34 cellular contexts compared by ENCODE assay signal in the genomic region with DNA sequence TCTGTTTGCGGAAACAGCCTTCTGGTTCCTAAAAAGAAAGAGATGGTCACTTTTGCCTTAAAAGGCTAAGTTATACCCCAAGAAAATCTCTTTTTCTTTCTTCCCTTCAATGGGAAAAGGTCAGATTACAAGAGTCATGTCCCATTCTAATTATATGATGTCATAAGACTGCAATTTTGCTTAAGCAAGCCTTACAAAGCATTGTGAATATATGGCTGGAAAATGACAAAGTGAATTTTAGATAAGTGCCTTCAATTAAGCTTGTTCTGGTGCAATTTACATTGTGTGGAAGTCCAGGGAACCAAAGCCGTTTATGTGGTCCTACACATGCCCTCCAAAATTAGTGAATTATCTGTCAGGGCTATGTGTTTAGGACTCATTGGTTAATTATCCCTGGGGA. TPM values are rescaled to one million over a fixed set of nuclear protein-coding genes. Genes with fewer than 3 reads are reported as not detected.
DNase-seq lines count a peak whose midpoint lies in the region; ATAC-seq, FAIRE-seq and TF ChIP-seq lines count a peak whose summit lies in the region.
"Had no signal": no experiment of that assay in that cellular context is flagged by ENCODE, and none has a peak within 500 bp of the region (broad histone marks: within the 10 kb centered on the region; RNA-seq: fewer than 3 reads in every experiment).

No MANE protein-coding gene starts in this region.

- no peaks in the 10 kb centered on the region for H3K36me3 Mint-ChIP-seq in CD4-positive, alpha-beta T cell (ENCODE audit: low read depth)
- H3K36me3 Mint-ChIP-seq: activated naive CD4-positive, alpha-beta T cell treated with anti-CD3 and anti-CD28 coated beads, Interleukin-2, amount 10 ng/mL, durations not matched to agents 7 days and 5 days; stimulated activated memory B cell treated with anti-CD40 and anti-IgM and Interleukin-4, amounts not matched to agents 10 μg/mL and 1 μg/mL and 100 μg/mL, for 72 hours had no signal

- TF ChIP-seq CTCF in HepG2 (CRISPR knock-in tag; IDR thresholded peaks at IDR 0.05) (no peak), right lobe of liver (IDR thresholded peaks at IDR 0.05) (no peak)
- no peak for TF ChIP-seq CTCF in CD4-positive, alpha-beta T cell (IDR thresholded peaks at IDR 0.05)

- intact Hi-C loops in HepG2 (cut with micrococcal nuclease; ENCODE audit: unreplicated experiment) (no loop called here), right lobe of liver (cut with DNase I) (no loop called here)
- intact Hi-C loops in CD4-positive, alpha-beta T cell (cut with DNase I, micrococcal nuclease), result no loop called here

- no peak overlapping the region for H3K9ac ChIP-seq in HepG2 (ENCODE audit: insufficient read depth, low read depth, low read length)
- H3K9ac ChIP-seq: BLaER1 had no signal

- no peaks in the 10 kb centered on the region for H3K36me3 ChIP-seq in HepG2 (replicated peaks in 1 of 2; ENCODE audit: control insufficient read depth in 1 of 2, insufficient read depth in 2 of 2, low read length in 2 of 2)
- H3K36me3 ChIP-seq in right lobe of liver, result no peaks in the 10 kb centered on the region
- H3K36me3 ChIP-seq: BLaER1, HAP-1, pancreas, upper lobe of right lung had no signal

- ATAC-seq in HepG2, result no peak
- no peak for ATAC-seq in right lobe of liver
- ATAC-seq in CD4-positive, alpha-beta T cell (ENCODE audit: poor library complexity), result no peak
- no peak for ATAC-seq in GM21360 (IDR thresholded peaks at IDR 0.05; ENCODE audit: unreplicated experiment)
- ATAC-seq: activated T-cell treated with anti-CD3 and anti-CD28 coated beads, Interleukin-2, amount 50 U/mL, for 72 hours; mucosa of descending colon; pancreas; stimulated activated memory B cell treated with anti-CD40 and anti-IgM and Interleukin-4, amounts not matched to agents 10 μg/mL and 1 μg/mL and 100 μg/mL, for 72 hours; upper lobe of right lung had no signal

- H4K20me1 ChIP-seq in HepG2 (ENCODE audit: insufficient read depth, low read length), result no peaks in the 10 kb centered on the region
- H4K20me1 ChIP-seq: BLaER1 had no signal

- H3K79me2 ChIP-seq in HepG2 (ENCODE audit: insufficient read depth, low read length), result no peaks in the 10 kb centered on the region

- H3K4me3 Mint-ChIP-seq in CD4-positive, alpha-beta T cell, result no peak overlapping the region
- H3K4me3 Mint-ChIP-seq: activated CD4-positive, alpha-beta T cell treated with anti-CD3 and anti-CD28 coated beads, Interleukin-2, amount 10 ng/mL, durations not matched to agents 7 days and 5 days; activated naive CD4-positive, alpha-beta T cell treated with anti-CD3 and anti-CD28 coated beads, Interleukin-2, amount 10 ng/mL, durations not matched to agents 7 days and 5 days; activated T-cell treated with anti-CD3 and anti-CD28 coated beads, Interleukin-2, amount 50 U/mL, for 72 hours; IgD-negative memory B cell; nephron; stimulated activated memory B cell treated with anti-CD40 and anti-IgM and Interleukin-4, amounts not matched to agents 10 μg/mL and 1 μg/mL and 100 μg/mL, for 72 hours had no signal

- DNase-seq in HepG2 (ENCODE audit: low spot score) (no peak), right lobe of liver (no peak), OCI-M1 (lab: John Stamatoyannopoulos, UW) (peak; percentile 14), fibroblast of gingiva (ENCODE audit: low read depth) (peak; percentile 9), NCI-H1048 (lab: John Stamatoyannopoulos, UW) (no peak), NCI-H2029 treated with DMSO at 0.1 percent for 48 hours (lab: John Stamatoyannopoulos, UW) (no peak)
- no peak for DNase-seq in CD4-positive, alpha-beta T cell
- DNase-seq: activated CD4-positive, alpha-beta T cell treated with anti-CD3 and anti-CD28 coated beads, Interleukin-2, amount 10 ng/mL, durations not matched to agents 7 days and 5 days; activated naive CD4-positive, alpha-beta T cell treated with anti-CD3 and anti-CD28 coated beads, Interleukin-2, amount 10 ng/mL, durations not matched to agents 7 days and 5 days; activated T-cell treated with anti-CD3 and anti-CD28 coated beads, Interleukin-2, amount 50 U/mL, for 72 hours; aorta; cerebellar nuclear complex; DND-41; effector CD8-positive, alpha-beta T cell; glutamatergic neuron; kidney; mucosa of descending colon; NCI-H2171; NCI-H524 treated with DMSO at 0.1 percent for 48 hours; pancreas; stimulated activated CD4-positive, alpha-beta T cell treated with anti-CD3 and anti-CD28 coated beads, Interleukin-4, amount 100 ng/mL, for 1 hour; T-helper 2 cell; upper lobe of right lung had no signal

- H3K4me3 ChIP-seq in HepG2 (replicated peaks in 1 of 3; ENCODE audit: insufficient read depth in 1 of 3, low read depth in 2 of 3, low read length in 3 of 3), result no peak overlapping the region
- H3K4me3 ChIP-seq in right lobe of liver, result no peak overlapping the region
- H3K4me3 ChIP-seq: BLaER1, HAP-1, mucosa of descending colon, pancreas, SK-N-MC, upper lobe of right lung had no signal

- TF ChIP-seq EP300 in HepG2 (IDR thresholded peaks at IDR 0.05; ENCODE audit: low read depth in 2 of 2, low read length in 2 of 2), result no peak
- no peak for TF ChIP-seq EP300 in HepG2 (CRISPR knock-in tag; IDR thresholded peaks at IDR 0.05; ENCODE audit: borderline replicate concordance)

- TF ChIP-seq RAD21 in HepG2 (CRISPR knock-in tag; IDR thresholded peaks at IDR 0.05), result no peak

- in situ Hi-C loops in HepG2 (cut with HindIII; ENCODE audit: extremely low pct_ligation_motif_present, low pct_unique_long_range_greater_than_20kb), result no loop called here

- POLR2A ChIA-PET in HepG2 (lab: Yijun Ruan, JAX), result no interaction called here
- POLR2A ChIA-PET in CD4-positive, alpha-beta T cell (lab: Charles Lee), result no interaction called here

- H3K27ac Mint-ChIP-seq in CD4-positive, alpha-beta T cell, result no peak overlapping the region
- H3K27ac Mint-ChIP-seq: activated CD4-positive, alpha-beta T cell treated with anti-CD3 and anti-CD28 coated beads, Interleukin-2, amount 10 ng/mL, durations not matched to agents 7 days and 5 days; activated naive CD4-positive, alpha-beta T cell treated with anti-CD3 and anti-CD28 coated beads, Interleukin-2, amount 10 ng/mL, durations not matched to agents 7 days and 5 days; activated T-cell treated with anti-CD3 and anti-CD28 coated beads, Interleukin-2, amount 50 U/mL, for 72 hours; IgD-negative memory B cell; nephron; stimulated activated memory B cell treated with anti-CD40 and anti-IgM and Interleukin-4, amounts not matched to agents 10 μg/mL and 1 μg/mL and 100 μg/mL, for 72 hours had no signal

- H3K4me2 ChIP-seq in HepG2 (ENCODE audit: low read depth, low read length), result no peak overlapping the region
- H3K4me2 ChIP-seq: BLaER1 had no signal

- H3K4me1 ChIP-seq in HepG2 (ENCODE audit: insufficient read depth, low read length) (peaks cover 7% of the 10 kb centered on the region; the same call in 1 of the 2 replicates), right lobe of liver (no peaks in the 10 kb centered on the region)
- H3K4me1 ChIP-seq: BLaER1, HAP-1, pancreas, upper lobe of right lung had no signal

- H3K27me3 ChIP-seq in HepG2 (ENCODE audit: control insufficient read depth in 1 of 2, insufficient read depth in 2 of 2, low read length in 2 of 2), result peaks cover 0 to 4% of the 10 kb centered on the region in 2 experiments; a peak in 2 of 5 replicates
- no peaks in the 10 kb centered on the region for H3K27me3 ChIP-seq in right lobe of liver
- H3K27me3 ChIP-seq in CD4-positive, alpha-beta T cell (ENCODE audit: control insufficient read depth, insufficient read depth, low read length), result peaks cover 4% of the 10 kb centered on the region
- H3K27me3 ChIP-seq: BLaER1, upper lobe of right lung had no signal

- WGBS in HepG2 (ENCODE audit: low lambda C conversion rate), result 50% methylated on average over 2 of the region's 2 CpGs
- 49% methylated on average over 2 of the region's 2 CpGs for WGBS in right lobe of liver (ENCODE audit: insufficient coverage, low coverage, low lambda C conversion rate, missing lambda C conversion rate)

- FAIRE-seq in HepG2 (lab: Jason Lieb, UNC), result no peak
- FAIRE-seq: GM12892, kidney, pancreas had no signal

- TF ChIP-seq POLR2A in HepG2 (IDR thresholded peaks at IDR 0.05; ENCODE audit: insufficient read depth in 1 of 2, low read depth in 2 of 2, low read length in 2 of 2) (no peak), right lobe of liver (IDR thresholded peaks at IDR 0.05) (no peak)

- H3K4me1 Mint-ChIP-seq in CD4-positive, alpha-beta T cell (ENCODE audit: low read depth), result no peaks in the 10 kb centered on the region
- H3K4me1 Mint-ChIP-seq: activated CD4-positive, alpha-beta T cell treated with anti-CD3 and anti-CD28 coated beads, Interleukin-2, amount 10 ng/mL, durations not matched to agents 7 days and 5 days; activated naive CD4-positive, alpha-beta T cell treated with anti-CD3 and anti-CD28 coated beads, Interleukin-2, amount 10 ng/mL, durations not matched to agents 7 days and 5 days; IgD-negative memory B cell; nephron had no signal

- H3K9me3 ChIP-seq in HepG2 (ENCODE audit: low read length) (no peaks in the 10 kb centered on the region), right lobe of liver (no peaks in the 10 kb centered on the region)
- H3K9me3 ChIP-seq in CD4-positive, alpha-beta T cell (ENCODE audit: control insufficient read depth, low read length), result no peaks in the 10 kb centered on the region
- H3K9me3 ChIP-seq: BLaER1, HAP-1, mucosa of descending colon, pancreas, upper lobe of right lung had no signal

- H3K27ac ChIP-seq in HepG2 (ENCODE audit: extremely low read length, insufficient read depth, low read length), result no peak overlapping the region
- no peak overlapping the region for H3K27ac ChIP-seq in right lobe of liver
- H3K27ac ChIP-seq in CD4-positive, alpha-beta T cell (ENCODE audit: low read depth, low read length), result no peak overlapping the region
- H3K27ac ChIP-seq: BLaER1, HL-60, pancreas, SK-N-MC, upper lobe of right lung had no signal

- BruUV-seq in HepG2 (replicated peaks; lab: Mats Ljungman, UMichigan), result no TSS peak

- H3K9me3 Mint-ChIP-seq in CD4-positive, alpha-beta T cell, result no peaks in the 10 kb centered on the region
- H3K9me3 Mint-ChIP-seq: activated CD4-positive, alpha-beta T cell treated with anti-CD3 and anti-CD28 coated beads, Interleukin-2, amount 10 ng/mL, durations not matched to agents 7 days and 5 days; activated naive CD4-positive, alpha-beta T cell treated with anti-CD3 and anti-CD28 coated beads, Interleukin-2, amount 10 ng/mL, durations not matched to agents 7 days and 5 days; activated T-cell treated with anti-CD3 and anti-CD28 coated beads, Interleukin-2, amount 50 U/mL, for 72 hours; IgD-negative memory B cell; stimulated activated memory B cell treated with anti-CD40 and anti-IgM and Interleukin-4, amounts not matched to agents 10 μg/mL and 1 μg/mL and 100 μg/mL, for 72 hours had no signal

- no peak overlapping the region for H2AFZ ChIP-seq in HepG2 (ENCODE audit: low read length)

- CTCF ChIA-PET in HepG2 (lab: Yijun Ruan, JAX; ENCODE audit: low intra/inter-chr PET ratio, low total read pairs), result no interaction called here
- CTCF ChIA-PET in CD4-positive, alpha-beta T cell (lab: Charles Lee), result no interaction called here

- H3K27me3 Mint-ChIP-seq in CD4-positive, alpha-beta T cell, result peaks cover 19% of the 10 kb centered on the region
- H3K27me3 Mint-ChIP-seq: stimulated activated memory B cell treated with anti-CD40 and anti-IgM and Interleukin-4, amounts not matched to agents 10 μg/mL and 1 μg/mL and 100 μg/mL, for 72 hours had no signal

RNA-seq across cellular contexts. Expression of a gene that starts 7.6 kb away (rescaled TPM):
- total RNA-seq in HepG2 (2016; rRNA removed; fragmentation: Illumina TruSeq; extraction: Trizol) (not detected in 2 replicates), right lobe of liver (10 to 100 TPM in 1 of 6 experiments, 1 to 10 TPM in 5; 4.0 to 15.4 (median 6.0) TPM)
- total RNA-seq in HepG2 (2016; cell fraction: cytosol; rRNA removed; fragmentation: Illumina TruSeq; extraction: Trizol; ENCODE audit: low read depth), result not detected in 2 replicates
- total RNA-seq in HepG2 (2016; cell fraction: insoluble cytoplasmic fraction; rRNA removed; fragmentation: Illumina TruSeq; extraction: Trizol), result not detected in 2 replicates
- not detected in 2 replicates for total RNA-seq in HepG2 (2016; cell fraction: membrane; rRNA removed; fragmentation: Illumina TruSeq; extraction: Trizol)
- total RNA-seq in HepG2 (2016; cell fraction: nucleus; rRNA removed; fragmentation: Illumina TruSeq; extraction: Trizol), result not detected in 2 replicates
- not detected in 2 replicates for polyA plus RNA-seq in HepG2 (2011; rRNA removed)
- polyA plus RNA-seq in HepG2 (2011; cell fraction: cytosol; rRNA removed), result not detected in 2 replicates
- polyA plus RNA-seq in HepG2 (2011; cell fraction: nucleus; rRNA removed), result not detected in 2 replicates
- polyA plus RNA-seq in HepG2 (2012), result not detected in 2 replicates
- not detected in 2 replicates for polyA plus RNA-seq in HepG2 (2016; cell fraction: cytosol; fragmentation: Illumina TruSeq; extraction: Trizol; ENCODE audit: low read depth)
- polyA plus RNA-seq in HepG2 (2016; cell fraction: insoluble cytoplasmic fraction; fragmentation: Illumina TruSeq; extraction: Trizol; ENCODE audit: low read depth), result not detected in 2 replicates
- polyA plus RNA-seq in HepG2 (2016; cell fraction: membrane; fragmentation: Illumina TruSeq; extraction: Trizol; ENCODE audit: low read depth), result not detected in 2 replicates
- not detected in 2 replicates for polyA plus RNA-seq in HepG2 (2016; cell fraction: nucleus; fragmentation: Illumina TruSeq; extraction: Trizol; ENCODE audit: insufficient read depth, low read depth)
- not detected in 2 replicates for polyA minus RNA-seq in HepG2 (2011; rRNA and poly(A)+ RNA removed; ENCODE audit: low replicate concordance)
- not detected in 2 replicates for polyA minus RNA-seq in HepG2 (2011; cell fraction: cytosol; rRNA and poly(A)+ RNA removed)
- not detected in 2 replicates for polyA minus RNA-seq in HepG2 (2011; cell fraction: nucleus; rRNA and poly(A)+ RNA removed)
- total RNA-seq in CD4-positive, alpha-beta T cell, result not detected
- total RNA-seq: activated CD4-positive, alpha-beta T cell treated with anti-CD3 and anti-CD28 coated beads, Interleukin-2, amount 10 ng/mL, durations not matched to agents 7 days and 5 days; activated T-cell treated with anti-CD3 and anti-CD28 coated beads, Interleukin-2, amount 50 U/mL, for 72 hours; aorta; kidney; MCF 10A; pancreas had no signal
- polyA plus RNA-seq: aorta, esophagus, IgD-negative memory B cell, pancreas had no signal

Comparison
In these comparisons a context has a peak if more than half of its experiments do, and no peak if none do; other contexts are left out.
1. DNase-seq: peak in OCI-M1 (single experiment) and fibroblast of gingiva (single experiment); none in HepG2 (single experiment), right lobe of liver (0 of 3), CD4-positive, alpha-beta T cell (0 of 10), NCI-H1048 (single experiment) and NCI-H2029 treated with DMSO at 0.1 percent for 48 hours (single experiment).